In genomic region chr6:35491558-35492541, GRCh38 we compare ENCODE assay signal across 14 cellular contexts. TPM values are rescaled to one million over a fixed set of nuclear protein-coding genes. Genes with fewer than 3 reads are reported as not detected.
DNase-seq lines count a peak whose midpoint lies in the region; ATAC-seq and TF ChIP-seq lines count a peak whose summit lies in the region.
"Had no signal": no experiment of that assay in that cellular context is flagged by ENCODE, and none has a peak within 500 bp of the region (broad histone marks: within the 10 kb centered on the region; RNA-seq: fewer than 3 reads in every experiment).

No MANE protein-coding gene starts in this region.

- no peaks in the 10 kb centered on the region for H3K9me2 ChIP-seq in PC-9 (ENCODE audit: insufficient read depth)
- no peaks in the 10 kb centered on the region for H3K9me2 ChIP-seq in hepatocyte (replicated peaks; ENCODE audit: insufficient read depth)

- H4K20me1 ChIP-seq in PC-9 (ENCODE audit: insufficient read depth) (peaks cover 18% of the 10 kb centered on the region; the same call in 1 of the 2 replicates), hepatocyte (ENCODE audit: insufficient read depth, poor library complexity, severe bottlenecking) (peaks cover 67% of the 10 kb centered on the region)

- no peaks in the 10 kb centered on the region for H3K27me3 Mint-ChIP-seq in Calu3 (ENCODE audit: unreplicated experiment)
- H3K27me3 Mint-ChIP-seq in activated naive CD4-positive, alpha-beta T cell treated with anti-CD3 and anti-CD28 coated beads, Interleukin-2, amount 10 ng/mL, durations not matched to agents 7 days and 5 days: peaks cover 59% of the 10 kb centered on the region
- H3K27me3 Mint-ChIP-seq: CD4-positive, alpha-beta memory T cell had no signal

- peak overlapping the region; percentile 64 for H3K4me2 ChIP-seq in PC-9
- H3K4me2 ChIP-seq in hepatocyte: peak overlapping the region; percentile 97

- no peak overlapping the region for H2AFZ ChIP-seq in PC-9
- H2AFZ ChIP-seq in hepatocyte: no peak overlapping the region

- POLR2A ChIA-PET in PC-9 (lab: Charles Lee; ENCODE audit: unreplicated experiment): no interaction called here

- H3F3A ChIP-seq in PC-9 (ENCODE audit: insufficient read depth, low read depth): peaks cover 26% of the 10 kb centered on the region

- peaks cover 82% of the 10 kb centered on the region for H3K79me2 ChIP-seq in PC-9 (ENCODE audit: low read depth)
- H3K79me2 ChIP-seq in hepatocyte: peaks cover 100% of the 10 kb centered on the region

- no peak for TF ChIP-seq POLR2A in GM18505 (IDR thresholded peaks at IDR 0.05; ENCODE audit: borderline replicate concordance, extremely low read depth, insufficient read depth, insufficient read length)

- H3K4me3 ChIP-seq in PC-9 (no peak overlapping the region; the same call in 1 of the 2 replicates), hepatocyte (no peak overlapping the region), rectal smooth muscle tissue (ENCODE audit: low read length) (peak overlapping the region; percentile 71)

- TF ChIP-seq CTCF in Calu3 (IDR thresholded peaks at IDR 0.05; ENCODE audit: unreplicated experiment): no peak
- no peak for TF ChIP-seq CTCF in PC-9 (conservative IDR thresholded peaks at IDR 0.05)
- no peak for TF ChIP-seq CTCF in hepatocyte (IDR thresholded peaks at IDR 0.05; ENCODE audit: poor library complexity)

- H3K4me1 ChIP-seq in PC-9 (replicated peaks; ENCODE audit: insufficient read depth): peaks cover 58% of the 10 kb centered on the region
- peaks cover 87% of the 10 kb centered on the region for H3K4me1 ChIP-seq in hepatocyte (ENCODE audit: insufficient read depth)
- H3K4me1 ChIP-seq in rectal smooth muscle tissue (ENCODE audit: control insufficient read depth, insufficient read depth, low read length): peaks cover 63% of the 10 kb centered on the region

- no peaks in the 10 kb centered on the region for H3K36me3 ChIP-seq in PC-9 (ENCODE audit: low read depth)
- H3K36me3 ChIP-seq in hepatocyte (replicated peaks; ENCODE audit: insufficient read depth, low read depth): no peaks in the 10 kb centered on the region
- no peaks in the 10 kb centered on the region for H3K36me3 ChIP-seq in rectal smooth muscle tissue (ENCODE audit: control insufficient read depth, insufficient read depth, low read length)

- H3K4me1 Mint-ChIP-seq in Calu3 (ENCODE audit: low read depth, unreplicated experiment): peaks cover 66% of the 10 kb centered on the region
- H3K4me1 Mint-ChIP-seq in activated naive CD4-positive, alpha-beta T cell treated with anti-CD3 and anti-CD28 coated beads, Interleukin-2, amount 10 ng/mL, durations not matched to agents 7 days and 5 days: peaks cover 14% of the 10 kb centered on the region

- no peaks in the 10 kb centered on the region for H3K9me3 Mint-ChIP-seq in Calu3 (ENCODE audit: low read depth, unreplicated experiment)
- H3K9me3 Mint-ChIP-seq in activated naive CD4-positive, alpha-beta T cell treated with anti-CD3 and anti-CD28 coated beads, Interleukin-2, amount 10 ng/mL, durations not matched to agents 7 days and 5 days: no peaks in the 10 kb centered on the region
- H3K9me3 Mint-ChIP-seq: CD4-positive, alpha-beta memory T cell had no signal

- BruUV-seq in Calu3 (replicated peaks; lab: Mats Ljungman, UMichigan): no TSS peak
- BruUV-seq in PC-9 (replicated peaks; lab: Mats Ljungman, UMichigan): no TSS peak

- intact Hi-C loops in Calu3 (cut with micrococcal nuclease; ENCODE audit: unreplicated experiment): no loop called here
- intact Hi-C loops in PC-9 (cut with micrococcal nuclease; ENCODE audit: unreplicated experiment): no loop called here

- no peak for ATAC-seq in GM18505 (IDR thresholded peaks at IDR 0.05; ENCODE audit: unreplicated experiment)

- 35% methylated on average over 6 of the region's 9 CpGs for WGBS in hepatocyte (ENCODE audit: low lambda C conversion rate, missing lambda C conversion rate)

- peaks cover 27% of the 10 kb centered on the region for H3K36me3 Mint-ChIP-seq in Calu3 (ENCODE audit: insufficient read depth, unreplicated experiment)
- no peaks in the 10 kb centered on the region for H3K36me3 Mint-ChIP-seq in activated naive CD4-positive, alpha-beta T cell treated with anti-CD3 and anti-CD28 coated beads, Interleukin-2, amount 10 ng/mL, durations not matched to agents 7 days and 5 days
- H3K36me3 Mint-ChIP-seq: CD4-positive, alpha-beta memory T cell had no signal

- CTCF ChIA-PET in Calu3 (lab: Charles Lee) (interaction anchor here (0.6 kb wide), 1 partner anchor 226 kb away, joined by 8 read pairs; no protein-coding TSS in a partner anchor), PC-9 (lab: Charles Lee) (interaction anchor here (0.6 kb wide), 2 partner anchors 507 to 1634 kb away, joined by 3 to 4 read pairs; no protein-coding TSS in a partner anchor)
- CTCF ChIA-PET in activated naive CD4-positive, alpha-beta T cell treated with anti-CD3 and anti-CD28 coated beads, Interleukin-2, amount 10 ng/mL, durations not matched to agents 7 days and 5 days (lab: Charles Lee): no interaction called here

- H3K9ac ChIP-seq in rectal smooth muscle tissue (ENCODE audit: low read length): peak overlapping the region; percentile 39

- no peak for DNase-seq in Calu3
- peak in 1 of 2 experiments; percentile 60 for DNase-seq in PC-9
- peak; percentile 55 for DNase-seq in hepatocyte (ENCODE audit: low spot score)
- DNase-seq in activated CD4-positive, CD25-positive, alpha-beta regulatory T cell (lab: John Stamatoyannopoulos, UW): no peak
- no peak for DNase-seq in activated naive CD4-positive, alpha-beta T cell treated with anti-CD3 and anti-CD28 coated beads, Interleukin-2, amount 10 ng/mL, durations not matched to agents 7 days and 5 days
- no peak for DNase-seq in NCI-H2029 (lab: John Stamatoyannopoulos, UW)
- DNase-seq: activated CD4-positive, CD25-positive, alpha-beta regulatory T cell treated with anti-CD3 and anti-CD28 coated beads, Interleukin-2, amount 50 U/mL, for 72 hours; CD4-positive, alpha-beta memory T cell; NCI-H446 treated with DMSO at 0.1 percent for 48 hours; stimulated activated CD4-positive, alpha-beta T cell treated with anti-CD3 and anti-CD28 coated beads, Interleukin-1b, Interleukin-23, amount 100 ng/mL, for 48 hours had no signal

- H3K4me3 Mint-ChIP-seq in Calu3 (ENCODE audit: low read depth, unreplicated experiment): peak overlapping the region; percentile 18
- no peak overlapping the region for H3K4me3 Mint-ChIP-seq in activated naive CD4-positive, alpha-beta T cell treated with anti-CD3 and anti-CD28 coated beads, Interleukin-2, amount 10 ng/mL, durations not matched to agents 7 days and 5 days
- H3K4me3 Mint-ChIP-seq: CD4-positive, alpha-beta memory T cell had no signal

- no peak overlapping the region for H3K27ac ChIP-seq in PC-9
- peak overlapping the region; percentile 97 for H3K27ac ChIP-seq in hepatocyte
- H3K27ac ChIP-seq in rectal smooth muscle tissue (ENCODE audit: low read depth, low read length): peak overlapping the region; percentile 99

- H3K9me3 ChIP-seq in PC-9 (ENCODE audit: insufficient read depth, low read depth): no peaks in the 10 kb centered on the region
- no peaks in the 10 kb centered on the region for H3K9me3 ChIP-seq in hepatocyte (ENCODE audit: low read depth)

- no peak overlapping the region for H3K27ac Mint-ChIP-seq in Calu3 (ENCODE audit: unreplicated experiment)
- no peak overlapping the region for H3K27ac Mint-ChIP-seq in activated naive CD4-positive, alpha-beta T cell treated with anti-CD3 and anti-CD28 coated beads, Interleukin-2, amount 10 ng/mL, durations not matched to agents 7 days and 5 days

- H3K27me3 ChIP-seq in PC-9 (ENCODE audit: insufficient read depth, low read depth) (no peaks in the 10 kb centered on the region), hepatocyte (no peaks in the 10 kb centered on the region), rectal smooth muscle tissue (ENCODE audit: control insufficient read depth, insufficient read depth, low read length) (no peaks in the 10 kb centered on the region)

RNA-seq across cellular contexts. Expression of gene TEAD3, which starts 5.0 kb away (rescaled TPM):
- 27.3 and 28.3 TPM in 2 replicates for total RNA-seq in Calu3 (2022)
- 33.1 and 40.1 TPM in 2 replicates for total RNA-seq in PC-9 (2021)
- total RNA-seq in hepatocyte: 20.4 and 26.3 TPM in 2 replicates
- polyA plus RNA-seq in hepatocyte: 33.0 and 35.9 TPM in 2 replicates
- total RNA-seq: mononuclear cell had no signal

RNA-seq across cellular contexts. Expression of gene TULP1, which starts 20.8 kb away (rescaled TPM):
- not detected in 2 replicates for total RNA-seq in Calu3 (2022)
- not detected in 2 replicates for total RNA-seq in PC-9 (2021)
- total RNA-seq in hepatocyte: not detected in 2 replicates
- 0.39 and 1.3 TPM in 2 replicates for polyA plus RNA-seq in hepatocyte
- total RNA-seq: CD4-positive, alpha-beta memory T cell; mononuclear cell; SK-MEL-5 had no signal
- polyA plus RNA-seq: CD4-positive, alpha-beta memory T cell had no signal

RNA-seq across cellular contexts. Expression of gene RPL10A, which starts 23.6 kb away (rescaled TPM):
- total RNA-seq in Calu3 (2022) (789 and 828 TPM in 2 replicates), PC-9 (2021) (1,335 and 1,742 TPM in 2 replicates), hepatocyte (1,102 and 1,276 TPM in 2 replicates)
- 305 and 308 TPM in 2 replicates for polyA plus RNA-seq in hepatocyte

RNA-seq across cellular contexts. Expression of gene FANCE, which starts 39.7 kb away (rescaled TPM):
- total RNA-seq in Calu3 (2022): 10.4 and 10.9 TPM in 2 replicates
- total RNA-seq in PC-9 (2021): 6.9 and 9.6 TPM in 2 replicates
- total RNA-seq in hepatocyte: 8.7 and 9.0 TPM in 2 replicates
- 3.7 and 4.1 TPM in 2 replicates for polyA plus RNA-seq in hepatocyte
